16 cellular contexts compared by ENCODE assay signal in genomic region chr5:90680831-90681420, GRCh38.
"Had no signal": no experiment of that assay in that cellular context is flagged by ENCODE, and none has a peak within 500 bp of the region (broad histone marks: within the 10 kb centered on the region; RNA-seq: fewer than 3 reads in every experiment).

No MANE protein-coding gene starts in this region.

- ATAC-seq: heart left ventricle; mucosa of descending colon; naive thymus-derived CD8-positive, alpha-beta T cell; stimulated activated naive CD8-positive, alpha-beta T cell treated with anti-CD3 and anti-CD28 coated beads, Interleukin-15, Interleukin-2, amounts not matched to agents 100 U/mL and 50 U/mL, for 24 hours had no signal

- H3K4me1 ChIP-seq: heart left ventricle, right atrium auricular region, sigmoid colon, suprapubic skin, thyroid gland had no signal

- H3K27me3 ChIP-seq: heart left ventricle, neutrophil, right atrium auricular region, sigmoid colon, suprapubic skin, thyroid gland had no signal

- H3K27me3 Mint-ChIP-seq: type B pancreatic cell had no signal

- H3K9me3 Mint-ChIP-seq: type B pancreatic cell had no signal

- H3K4me3 ChIP-seq: heart left ventricle, mucosa of descending colon, right atrium auricular region, sigmoid colon, skin epidermis, suprapubic skin, thyroid gland had no signal

- H3K4me3 Mint-ChIP-seq: naive thymus-derived CD8-positive, alpha-beta T cell; type B pancreatic cell had no signal

- H3K4me1 Mint-ChIP-seq: naive thymus-derived CD8-positive, alpha-beta T cell had no signal

- H3K9me3 ChIP-seq: heart left ventricle, mucosa of descending colon, neutrophil, right atrium auricular region, suprapubic skin, thyroid gland had no signal

- H3K27ac ChIP-seq: heart left ventricle, neutrophil, right atrium auricular region, sigmoid colon, skin epidermis, suprapubic skin had no signal

- H3K36me3 ChIP-seq: heart left ventricle, neutrophil, right atrium auricular region, sigmoid colon, suprapubic skin, thyroid gland had no signal

- H3K27ac Mint-ChIP-seq: naive thymus-derived CD8-positive, alpha-beta T cell; type B pancreatic cell had no signal

- H3K36me3 Mint-ChIP-seq: naive thymus-derived CD8-positive, alpha-beta T cell had no signal

- DNase-seq: dermis blood vessel endothelial cell; erythroblast; foreskin melanocyte; heart left ventricle; kidney glomerular epithelial cell; mucosa of descending colon; naive thymus-derived CD8-positive, alpha-beta T cell; posterior cingulate gyrus; sigmoid colon; stimulated activated naive CD8-positive, alpha-beta T cell treated with anti-CD3 and anti-CD28 coated beads, Interleukin-15, Interleukin-2, amounts not matched to agents 100 U/mL and 50 U/mL, for 24 hours had no signal
